In the genomic region with DNA sequence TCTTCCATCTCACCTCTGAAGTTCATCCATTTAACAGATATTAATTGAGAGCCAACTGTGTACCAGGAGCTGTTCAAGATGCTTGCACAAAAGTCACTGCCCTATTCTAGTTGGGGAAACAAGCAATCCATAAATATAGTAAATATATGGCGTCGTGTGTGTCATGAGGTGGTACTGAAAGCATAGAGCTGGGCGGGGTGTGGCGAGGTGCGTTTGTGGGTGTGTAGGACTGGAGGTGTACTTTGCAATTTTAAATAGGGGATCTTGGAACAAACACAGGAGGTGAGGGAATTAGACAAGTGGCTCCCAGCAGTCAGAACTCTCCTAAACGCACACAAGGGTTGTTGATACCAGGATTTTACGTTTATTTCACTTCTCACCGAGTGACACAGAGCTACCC, we compare ENCODE assay signal across 8 cellular contexts. TPM values are rescaled to one million over a fixed set of nuclear protein-coding genes. Genes with fewer than 3 reads are reported as not detected.
DNase-seq lines count a peak whose midpoint lies in the region; ATAC-seq, FAIRE-seq and TF ChIP-seq lines count a peak whose summit lies in the region.

No MANE protein-coding gene starts in this region.

- H3K27ac Mint-ChIP-seq in neural crest cell (ENCODE audit: unreplicated experiment): no peak overlapping the region

- H3K4me3 Mint-ChIP-seq in neural crest cell: peak overlapping the region; percentile 90

- DNase-seq in AG09309 (ENCODE audit: low read depth) (no peak), coronary artery (ENCODE audit: low spot score) (no peak), neural crest cell (ENCODE audit: low read depth, low spot score) (no peak), NCI-H1436 treated with DMSO at 0.1 percent for 48 hours (lab: John Stamatoyannopoulos, UW) (no peak), Kasumi-1 (lab: John Stamatoyannopoulos, UW) (no peak), D721Med (ENCODE audit: insufficient read length, low spot score) (no peak)

- H3K4me3 ChIP-seq in AG09309 (ENCODE audit: control insufficient read depth, low read depth, low read length): peak overlapping the region; percentile 69
- peak overlapping the region; percentile 62 for H3K4me3 ChIP-seq in HUES64 (ENCODE audit: low read length)
- H3K4me3 ChIP-seq in coronary artery: peak overlapping the region; percentile 72

- no peak for FAIRE-seq in D721Med (lab: Jason Lieb, UNC)

- H3K9me3 ChIP-seq in HUES64 (ENCODE audit: insufficient read depth, low read depth, low read length): peaks cover 9% of the 10 kb centered on the region; the same call in 1 of the 2 replicates

- H3K36me3 ChIP-seq in HUES64 (ENCODE audit: insufficient read depth, low read length): peaks cover 13% of the 10 kb centered on the region

- peaks cover 26% of the 10 kb centered on the region for H3K27me3 ChIP-seq in HUES64 (ENCODE audit: insufficient read depth, low read length)

- H3K27ac ChIP-seq in HUES64 (ENCODE audit: low read depth, low read length) (no peak overlapping the region), coronary artery (peak overlapping the region in 1 of 2 donors; percentile 73)

- peaks cover 12% of the 10 kb centered on the region for H3K9me3 Mint-ChIP-seq in neural crest cell

- TF ChIP-seq CTCF in AG09309 (IDR thresholded peaks at IDR 0.05; ENCODE audit: control insufficient read depth, insufficient read depth, low read depth, low read length, missing control alignments) (no peak), coronary artery (IDR thresholded peaks at IDR 0.05) (no peak), neural crest cell (conservative IDR thresholded peaks at IDR 0.05) (no peak), D721Med (IDR thresholded peaks at IDR 0.05; ENCODE audit: insufficient read depth, missing control alignments) (no peak)

- peaks cover 24% of the 10 kb centered on the region for H3K36me3 Mint-ChIP-seq in neural crest cell (ENCODE audit: low read depth)

- ATAC-seq in HG03432 (IDR thresholded peaks at IDR 0.05; ENCODE audit: unreplicated experiment): no peak

- WGBS in HUES64: 92% methylated on average over 8 of the region's 8 CpGs

- H3K27me3 Mint-ChIP-seq in neural crest cell (ENCODE audit: low read depth): peaks cover 21% of the 10 kb centered on the region

- H3K4me1 Mint-ChIP-seq in neural crest cell: peaks cover 38% of the 10 kb centered on the region

- H3K9ac ChIP-seq in HUES64 (ENCODE audit: low read depth, low read length): no peak overlapping the region

- H3K4me1 ChIP-seq in HUES64 (ENCODE audit: insufficient read depth, low read length): peaks cover 8% of the 10 kb centered on the region

RNA-seq across cellular contexts. Expression of a gene that starts 0.5 kb away (rescaled TPM):
- polyA plus RNA-seq in HUES64 (2013, experiment 1 of 2): 8.6 TPM
- 7.8 TPM for polyA plus RNA-seq in HUES64 (2013, experiment 2 of 2)
- 11.2 and 12.1 TPM in 2 replicates for total RNA-seq in neural crest cell

RNA-seq across cellular contexts. Expression of a gene that starts 31.3 kb away (rescaled TPM):
- 5.0 TPM for polyA plus RNA-seq in HUES64 (2013, experiment 1 of 2)
- polyA plus RNA-seq in HUES64 (2013, experiment 2 of 2): 5.1 TPM
- 8.2 and 8.4 TPM in 2 replicates for total RNA-seq in neural crest cell
